ENCODE assay signal across 1 cellular context in the genomic region with DNA sequence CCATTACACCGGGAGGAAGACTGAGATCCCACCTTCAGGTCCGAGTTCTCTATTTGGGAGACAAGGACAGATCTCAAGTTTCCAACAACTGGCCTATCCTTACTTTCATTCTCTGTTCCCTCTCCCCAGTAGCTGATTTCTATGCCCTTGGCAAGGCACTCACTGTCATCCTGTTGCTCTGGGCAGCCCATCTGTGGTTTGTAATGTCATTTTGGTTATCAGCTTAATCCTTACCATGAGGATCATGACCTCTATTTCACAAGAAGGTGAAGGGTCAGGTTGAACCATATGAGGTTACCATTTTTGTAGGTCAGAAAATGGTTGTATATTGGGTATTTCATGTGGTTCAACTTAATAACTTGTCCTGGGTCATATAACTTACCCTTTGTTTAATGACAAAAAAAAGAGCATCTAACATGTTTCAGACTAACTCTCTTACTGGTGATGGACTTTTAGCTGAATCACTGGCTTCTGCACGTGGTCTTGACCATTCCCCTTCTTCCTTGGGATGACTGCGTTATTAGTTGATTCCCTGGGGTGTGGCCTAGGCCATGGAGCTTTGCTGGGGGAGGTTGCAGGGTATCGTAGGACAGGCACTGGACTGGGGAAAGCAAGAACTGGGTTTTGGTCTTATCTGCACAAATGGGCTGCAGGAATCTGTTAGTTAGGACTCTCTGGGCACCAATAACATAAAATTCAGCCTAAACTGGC.
TF ChIP-seq lines count a peak whose summit lies in the region.

No MANE protein-coding gene starts in this region.

TF ChIP-seq in WTC11, 78 proteins besides CTCF, POLR2A, EP300 and RAD21 (continued from another document):
- TF ChIP-seq, protein P1, sequence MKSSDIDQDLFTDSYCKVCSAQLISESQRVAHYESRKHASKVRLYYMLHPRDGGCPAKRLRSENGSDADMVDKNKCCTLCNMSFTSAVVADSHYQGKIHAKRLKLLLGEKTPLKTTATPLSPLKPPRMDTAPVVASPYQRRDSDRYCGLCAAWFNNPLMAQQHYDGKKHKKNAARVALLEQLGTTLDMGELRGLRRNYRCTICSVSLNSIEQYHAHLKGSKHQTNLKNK (CRISPR knock-in tag; IDR thresholded peaks at IDR 0.05): no peak
- TF ChIP-seq, protein P2, sequence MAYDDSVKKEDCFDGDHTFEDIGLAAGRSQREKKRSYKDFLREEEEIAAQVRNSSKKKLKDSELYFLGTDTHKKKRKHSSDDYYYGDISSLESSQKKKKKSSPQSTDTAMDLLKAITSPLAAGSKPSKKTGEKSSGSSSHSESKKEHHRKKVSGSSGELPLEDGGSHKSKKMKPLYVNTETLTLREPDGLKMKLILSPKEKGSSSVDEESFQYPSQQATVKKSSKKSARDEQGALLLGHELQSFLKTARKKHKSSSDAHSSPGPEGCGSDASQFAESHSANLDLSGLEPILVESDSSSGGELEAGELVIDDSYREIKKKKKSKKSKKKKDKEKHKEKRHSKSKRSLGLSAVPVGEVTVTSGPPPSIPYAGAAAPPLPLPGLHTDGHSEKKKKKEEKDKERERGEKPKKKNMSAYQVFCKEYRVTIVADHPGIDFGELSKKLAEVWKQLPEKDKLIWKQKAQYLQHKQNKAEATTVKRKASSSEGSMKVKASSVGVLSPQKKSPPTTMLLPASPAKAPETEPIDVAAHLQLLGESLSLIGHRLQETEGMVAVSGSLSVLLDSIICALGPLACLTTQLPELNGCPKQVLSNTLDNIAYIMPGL (CRISPR knock-in tag; IDR thresholded peaks at IDR 0.05): no peak
- no peak for TF ChIP-seq CREB1 (CRISPR knock-in tag; IDR thresholded peaks at IDR 0.05)
- TF ChIP-seq FOXP1 (CRISPR knock-in tag; IDR thresholded peaks at IDR 0.05; ENCODE audit: borderline replicate concordance): no peak
- TF ChIP-seq, protein P3, sequence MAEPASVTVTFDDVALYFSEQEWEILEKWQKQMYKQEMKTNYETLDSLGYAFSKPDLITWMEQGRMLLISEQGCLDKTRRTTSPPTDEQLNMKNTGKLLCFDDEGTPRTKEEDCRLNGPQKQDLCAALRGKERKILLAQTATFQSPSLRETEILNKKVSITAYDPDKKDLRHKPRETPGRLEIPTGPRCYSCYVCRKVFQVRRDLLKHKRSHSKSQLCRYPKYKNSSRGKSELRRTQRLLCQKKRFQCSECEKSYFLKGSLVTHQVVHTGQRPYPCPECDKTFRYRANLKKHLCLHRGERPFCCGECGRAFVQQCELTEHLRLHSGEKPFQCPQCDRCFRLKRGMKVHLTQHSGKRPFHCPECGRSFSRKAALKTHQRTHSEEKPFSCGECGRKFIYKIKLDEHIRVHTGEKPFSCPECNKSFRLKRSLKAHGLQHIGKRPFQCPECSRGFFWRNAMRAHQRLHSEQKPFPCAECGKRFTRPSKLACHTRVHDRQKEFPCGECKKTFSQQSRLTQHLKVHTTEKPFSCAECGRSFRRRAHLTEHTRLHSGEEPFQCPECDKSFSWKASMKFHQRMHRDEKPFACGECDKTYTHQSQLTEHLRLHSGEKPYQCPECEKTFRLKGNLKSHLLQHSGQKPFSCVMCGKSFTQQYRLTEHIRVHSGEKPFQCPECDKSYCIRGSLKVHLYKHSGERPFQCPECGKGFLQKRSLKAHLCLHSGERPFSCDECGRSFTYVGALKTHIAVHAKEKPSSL (CRISPR knock-in tag; conservative IDR thresholded peaks at IDR 0.05): no peak
- no peak for TF ChIP-seq ZNF396 (CRISPR knock-in tag; IDR thresholded peaks at IDR 0.05; ENCODE audit: borderline replicate concordance)
- TF ChIP-seq, protein P4, sequence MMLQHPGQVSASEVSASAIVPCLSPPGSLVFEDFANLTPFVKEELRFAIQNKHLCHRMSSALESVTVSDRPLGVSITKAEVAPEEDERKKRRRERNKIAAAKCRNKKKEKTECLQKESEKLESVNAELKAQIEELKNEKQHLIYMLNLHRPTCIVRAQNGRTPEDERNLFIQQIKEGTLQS (CRISPR knock-in tag; conservative IDR thresholded peaks at IDR 0.05): no peak
- TF ChIP-seq SMAD3 (CRISPR knock-in tag; IDR thresholded peaks at IDR 0.05; ENCODE audit: borderline replicate concordance): no peak
- no peak for TF ChIP-seq GRHL2 (CRISPR knock-in tag; IDR thresholded peaks at IDR 0.05; ENCODE audit: insufficient replicate concordance, severe bottlenecking)
- TF ChIP-seq, protein P5, sequence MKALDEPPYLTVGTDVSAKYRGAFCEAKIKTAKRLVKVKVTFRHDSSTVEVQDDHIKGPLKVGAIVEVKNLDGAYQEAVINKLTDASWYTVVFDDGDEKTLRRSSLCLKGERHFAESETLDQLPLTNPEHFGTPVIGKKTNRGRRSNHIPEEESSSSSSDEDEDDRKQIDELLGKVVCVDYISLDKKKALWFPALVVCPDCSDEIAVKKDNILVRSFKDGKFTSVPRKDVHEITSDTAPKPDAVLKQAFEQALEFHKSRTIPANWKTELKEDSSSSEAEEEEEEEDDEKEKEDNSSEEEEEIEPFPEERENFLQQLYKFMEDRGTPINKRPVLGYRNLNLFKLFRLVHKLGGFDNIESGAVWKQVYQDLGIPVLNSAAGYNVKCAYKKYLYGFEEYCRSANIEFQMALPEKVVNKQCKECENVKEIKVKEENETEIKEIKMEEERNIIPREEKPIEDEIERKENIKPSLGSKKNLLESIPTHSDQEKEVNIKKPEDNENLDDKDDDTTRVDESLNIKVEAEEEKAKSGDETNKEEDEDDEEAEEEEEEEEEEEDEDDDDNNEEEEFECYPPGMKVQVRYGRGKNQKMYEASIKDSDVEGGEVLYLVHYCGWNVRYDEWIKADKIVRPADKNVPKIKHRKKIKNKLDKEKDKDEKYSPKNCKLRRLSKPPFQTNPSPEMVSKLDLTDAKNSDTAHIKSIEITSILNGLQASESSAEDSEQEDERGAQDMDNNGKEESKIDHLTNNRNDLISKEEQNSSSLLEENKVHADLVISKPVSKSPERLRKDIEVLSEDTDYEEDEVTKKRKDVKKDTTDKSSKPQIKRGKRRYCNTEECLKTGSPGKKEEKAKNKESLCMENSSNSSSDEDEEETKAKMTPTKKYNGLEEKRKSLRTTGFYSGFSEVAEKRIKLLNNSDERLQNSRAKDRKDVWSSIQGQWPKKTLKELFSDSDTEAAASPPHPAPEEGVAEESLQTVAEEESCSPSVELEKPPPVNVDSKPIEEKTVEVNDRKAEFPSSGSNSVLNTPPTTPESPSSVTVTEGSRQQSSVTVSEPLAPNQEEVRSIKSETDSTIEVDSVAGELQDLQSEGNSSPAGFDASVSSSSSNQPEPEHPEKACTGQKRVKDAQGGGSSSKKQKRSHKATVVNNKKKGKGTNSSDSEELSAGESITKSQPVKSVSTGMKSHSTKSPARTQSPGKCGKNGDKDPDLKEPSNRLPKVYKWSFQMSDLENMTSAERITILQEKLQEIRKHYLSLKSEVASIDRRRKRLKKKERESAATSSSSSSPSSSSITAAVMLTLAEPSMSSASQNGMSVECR (CRISPR knock-in tag; IDR thresholded peaks at IDR 0.05; ENCODE audit: borderline replicate concordance): no peak
TF ChIP-seq in WTC11: peak in this region for 0.
